Comparison of ENCODE assay signal across 10 cellular contexts in genomic region chr19:58557253-58558065, GRCh38. TPM values are rescaled to one million over a fixed set of nuclear protein-coding genes. Genes with fewer than 3 reads are reported as not detected.
DNase-seq lines count a peak whose midpoint lies in the region; ATAC-seq and TF ChIP-seq lines count a peak whose summit lies in the region.
"Had no signal": no experiment of that assay in that cellular context is flagged by ENCODE, and none has a peak within 500 bp of the region (broad histone marks: within the 10 kb centered on the region; RNA-seq: fewer than 3 reads in every experiment).

No MANE protein-coding gene starts in this region.

- H3K4me1 Mint-ChIP-seq in activated naive CD4-positive, alpha-beta T cell treated with anti-CD3 and anti-CD28 coated beads for 36 hours (ENCODE audit: low read depth), result peaks cover 67% of the 10 kb centered on the region
- peaks cover 20% of the 10 kb centered on the region for H3K4me1 Mint-ChIP-seq in type B pancreatic cell (ENCODE audit: unreplicated experiment)

- H3K27ac Mint-ChIP-seq in activated naive CD4-positive, alpha-beta T cell treated with anti-CD3 and anti-CD28 coated beads for 36 hours, result peak overlapping the region; percentile 93
- H3K27ac Mint-ChIP-seq in type B pancreatic cell, result peak overlapping the region; percentile 100

- H3K27me3 Mint-ChIP-seq in activated naive CD4-positive, alpha-beta T cell treated with anti-CD3 and anti-CD28 coated beads for 36 hours (ENCODE audit: low read depth), result no peaks in the 10 kb centered on the region
- H3K27me3 Mint-ChIP-seq in type B pancreatic cell, result no peaks in the 10 kb centered on the region

- H3K9me3 ChIP-seq in body of pancreas (no peaks in the 10 kb centered on the region), lung (ENCODE audit: control insufficient read depth in 2 of 2, insufficient read depth in 1 of 2, low read length in 1 of 2) (no peaks in the 10 kb centered on the region)

- CTCF ChIA-PET in activated naive CD4-positive, alpha-beta T cell treated with anti-CD3 and anti-CD28 coated beads for 36 hours (lab: Charles Lee), result no interaction called here

- H3K27me3 ChIP-seq in body of pancreas (no peaks in the 10 kb centered on the region), lung (ENCODE audit: control insufficient read depth, insufficient read depth) (no peaks in the 10 kb centered on the region)

- H3K4me3 ChIP-seq in body of pancreas (peak overlapping the region; percentile 48 to 79), lung (peak overlapping the region; percentile 85)

- ATAC-seq in body of pancreas (no peak), lung (ENCODE audit: insufficient read depth, low FRiP score) (no peak)

- TF ChIP-seq POLR2A in body of pancreas (IDR thresholded peaks at IDR 0.05), result no peak

- WGBS in body of pancreas, 2 donors, result 19 to 25% methylated on average over 11 of the region's 11 CpGs
- 28 to 35% methylated on average over 11 of the region's 11 CpGs for WGBS in lung, 2 donors

- TF ChIP-seq CTCF in body of pancreas (IDR thresholded peaks at IDR 0.05) (no peak), lung (IDR thresholded peaks at IDR 0.05; ENCODE audit: control extremely low read depth, extremely low read depth) (no peak), type B pancreatic cell (conservative IDR thresholded peaks at IDR 0.05) (no peak)

- intact Hi-C loops in activated naive CD4-positive, alpha-beta T cell treated with anti-CD3 and anti-CD28 coated beads for 36 hours (cut with micrococcal nuclease), result loop anchor here (1.0 kb wide), 1 partner anchor 43 kb away; no protein-coding TSS in a partner anchor
- intact Hi-C loops in body of pancreas (cut with DNase I), result no loop called here

- DNase-seq in activated naive CD4-positive, alpha-beta T cell treated with anti-CD3 and anti-CD28 coated beads for 36 hours, result no peak
- DNase-seq in activated naive CD4-positive, alpha-beta T cell treated with Interleukin-2 at 50 U/mL for 16 hours, result no peak
- DNase-seq in body of pancreas, result peak in 1 of 4 donors; percentile 13
- DNase-seq in lung (ENCODE audit: low spot score), result no peak
- no peak for DNase-seq in type B pancreatic cell (ENCODE audit: extremely low spot score, unreplicated experiment)
- no peak for DNase-seq in GM03348 (ENCODE audit: low spot score)
- DNase-seq in T1000 (lab: John Stamatoyannopoulos, UW), result no peak
- no peak for DNase-seq in kidney glomerular epithelial cell (lab: John Stamatoyannopoulos, UW)
- DNase-seq: DMS53, NCI-H774 had no signal

- peaks cover 38% of the 10 kb centered on the region for H3K36me3 Mint-ChIP-seq in activated naive CD4-positive, alpha-beta T cell treated with anti-CD3 and anti-CD28 coated beads for 36 hours (ENCODE audit: low read depth)
- H3K36me3 Mint-ChIP-seq in type B pancreatic cell, result peaks cover 16% of the 10 kb centered on the region

- H3K4me1 ChIP-seq in body of pancreas (peaks cover 63% of the 10 kb centered on the region), lung (ENCODE audit: control insufficient read depth in 2 of 2, insufficient read depth in 2 of 2, low read length in 2 of 2) (peaks cover 9 to 25% of the 10 kb centered on the region in 2 donors)

- H3K27ac ChIP-seq in body of pancreas (peak overlapping the region; percentile 98 to 100 (median 100)), lung (ENCODE audit: low read depth in 1 of 2, low read length in 1 of 2) (peak overlapping the region; percentile 97 to 99)

- peak overlapping the region; percentile 90 for H3K4me3 Mint-ChIP-seq in activated naive CD4-positive, alpha-beta T cell treated with anti-CD3 and anti-CD28 coated beads for 36 hours
- H3K4me3 Mint-ChIP-seq in type B pancreatic cell, result peak overlapping the region; percentile 99

- H3K36me3 ChIP-seq in body of pancreas (replicated peaks in 1 of 2; ENCODE audit: insufficient read depth in 1 of 2, low read depth in 2 of 2), result peaks cover 0 to 4% of the 10 kb centered on the region in 2 donors
- peaks cover 0 to 11% of the 10 kb centered on the region in 2 donors for H3K36me3 ChIP-seq in lung (ENCODE audit: control insufficient read depth in 2 of 2, insufficient read depth in 2 of 2, low read length in 2 of 2)

- no peaks in the 10 kb centered on the region for H3K9me3 Mint-ChIP-seq in activated naive CD4-positive, alpha-beta T cell treated with anti-CD3 and anti-CD28 coated beads for 36 hours
- H3K9me3 Mint-ChIP-seq in type B pancreatic cell, result no peaks in the 10 kb centered on the region

RNA-seq across cellular contexts. Expression of gene UBE2M, which starts 1.0 kb away (rescaled TPM):
- total RNA-seq in activated naive CD4-positive, alpha-beta T cell treated with anti-CD3 and anti-CD28 coated beads for 36 hours, result 10 to 100 TPM; 91.4 to 93.6 TPM
- total RNA-seq in body of pancreas (10 to 100 TPM; 10.5 to 11.7 TPM), lung (10 to 100 TPM; 25.9 to 55.6 TPM), type B pancreatic cell (ENCODE audit: low replicate concordance) (78.0 and 81.9 TPM in 2 replicates)
- polyA plus RNA-seq in lung, result 10 to 100 TPM; 55.7 to 60.7 TPM

RNA-seq across cellular contexts. Expression of gene CHMP2A, which starts 2.6 kb away (rescaled TPM):
- total RNA-seq in activated naive CD4-positive, alpha-beta T cell treated with anti-CD3 and anti-CD28 coated beads for 36 hours, result 100 to 1,000 TPM; 109 to 111 TPM
- total RNA-seq in body of pancreas, result 10 to 100 TPM; 22.7 to 66.4 TPM
- total RNA-seq in lung, result 100 to 1,000 TPM in 1 of 2 donors, 10 to 100 TPM in 1; 87.7 to 156 TPM
- 100 to 1,000 TPM; 227 to 309 TPM for polyA plus RNA-seq in lung
- total RNA-seq in type B pancreatic cell (ENCODE audit: low replicate concordance), result 86.5 and 97.7 TPM in 2 replicates

RNA-seq across cellular contexts. Expression of gene TRIM28, which starts 13.6 kb away (rescaled TPM):
- 100 to 1,000 TPM; 475 to 483 TPM for total RNA-seq in activated naive CD4-positive, alpha-beta T cell treated with anti-CD3 and anti-CD28 coated beads for 36 hours
- total RNA-seq in body of pancreas (100 to 1,000 TPM; 244 to 273 TPM), lung (100 to 1,000 TPM; 171 to 250 TPM), type B pancreatic cell (ENCODE audit: low replicate concordance) (401 and 679 TPM in 2 replicates)
- 100 to 1,000 TPM; 175 to 188 TPM for polyA plus RNA-seq in lung

RNA-seq across cellular contexts. Expression of gene MZF1, which starts 15.7 kb away (rescaled TPM):
- 10 to 100 TPM; 13.3 to 13.4 TPM for total RNA-seq in activated naive CD4-positive, alpha-beta T cell treated with anti-CD3 and anti-CD28 coated beads for 36 hours
- total RNA-seq in body of pancreas, result 10 to 100 TPM; 31.4 to 59.3 TPM
- 10 to 100 TPM; 28.4 to 37.5 TPM for total RNA-seq in lung
- polyA plus RNA-seq in lung, result 10 to 100 TPM; 19.2 to 31.7 TPM
- 22.9 and 30.0 TPM in 2 replicates for total RNA-seq in type B pancreatic cell (ENCODE audit: low replicate concordance)

RNA-seq across cellular contexts. Expression of gene ZBTB45, which starts 37.8 kb away (rescaled TPM):
- total RNA-seq in activated naive CD4-positive, alpha-beta T cell treated with anti-CD3 and anti-CD28 coated beads for 36 hours, result 1 to 10 TPM; 5.5 to 6.0 TPM
- total RNA-seq in body of pancreas (10 to 100 TPM in 1 of 2 donors, 1 to 10 TPM in 1; 9.9 to 12.9 TPM), lung (10 to 100 TPM in 1 of 2 donors, 1 to 10 TPM in 1; 6.0 to 20.2 TPM), type B pancreatic cell (ENCODE audit: low replicate concordance) (18.6 and 20.2 TPM in 2 replicates)
- 1 to 10 TPM; 7.7 to 9.6 TPM for polyA plus RNA-seq in lung
